19 cellular contexts compared by ENCODE assay signal in the genomic region with DNA sequence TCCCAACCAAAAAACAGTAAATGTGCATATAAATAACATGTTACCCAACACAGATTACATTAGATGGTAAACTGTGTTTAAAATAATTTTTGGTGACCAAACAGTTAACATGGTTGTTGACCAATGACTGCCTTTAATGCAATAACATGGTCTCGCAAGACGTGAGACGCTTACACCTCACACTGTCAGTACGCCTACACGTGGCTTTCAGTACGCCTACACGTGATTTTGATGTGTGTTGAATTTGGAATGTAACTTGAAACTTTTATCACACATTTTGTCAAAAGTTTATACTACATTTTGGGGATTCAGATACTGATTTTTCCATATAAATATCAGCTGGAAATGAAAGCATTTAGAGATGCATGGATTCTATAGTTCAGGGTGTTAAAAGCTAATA. TPM values are rescaled to one million over a fixed set of nuclear protein-coding genes. Genes with fewer than 3 reads are reported as not detected.
DNase-seq lines count a peak whose midpoint lies in the region; ATAC-seq, FAIRE-seq and TF ChIP-seq lines count a peak whose summit lies in the region.
"Had no signal": no experiment of that assay in that cellular context is flagged by ENCODE, and none has a peak within 500 bp of the region (broad histone marks: within the 10 kb centered on the region; RNA-seq: fewer than 3 reads in every experiment).

No MANE protein-coding gene starts in this region.

- no peaks in the 10 kb centered on the region; a peak in 1 of 3 replicates for H3K36me3 ChIP-seq in HEK293 (ENCODE audit: control insufficient read depth in 2 of 2, insufficient read depth in 1 of 2, low read length in 2 of 2)
- no peaks in the 10 kb centered on the region for H3K36me3 ChIP-seq in K562 (ENCODE audit: control insufficient read depth, insufficient read depth, low read length)
- H3K36me3 ChIP-seq: HAP-1 had no signal

- no peak overlapping the region for H3K27ac Mint-ChIP-seq in activated CD4-positive, alpha-beta memory T cell treated with anti-CD3 and anti-CD28 coated beads for 36 hours
- no peak overlapping the region for H3K27ac Mint-ChIP-seq in activated CD4-positive, alpha-beta memory T cell treated with anti-CD3 and anti-CD28 coated beads, Interleukin-2, amount 10 ng/mL, durations not matched to agents 7 days and 5 days
- H3K27ac Mint-ChIP-seq in activated T-cell treated with anti-CD3 and anti-CD28 coated beads, Interleukin-2, amount 50 U/mL, for 72 hours = no peak overlapping the region
- H3K27ac Mint-ChIP-seq: CD4-positive, alpha-beta memory T cell had no signal

- ATAC-seq in K562 = no peak
- ATAC-seq in HG03175 (IDR thresholded peaks at IDR 0.05; ENCODE audit: unreplicated experiment) = no peak
- no peak for ATAC-seq in activated T-cell treated with anti-CD3 and anti-CD28 coated beads, Interleukin-2, amount 50 U/mL, for 72 hours (replicated peaks in 1 of 2)

- H3K4me1 ChIP-seq in HEK293 (ENCODE audit: control insufficient read depth, insufficient read depth, low read length) (no peaks in the 10 kb centered on the region), K562 (replicated peaks in 1 of 2; ENCODE audit: control insufficient read depth in 2 of 2, insufficient read depth in 2 of 2, low read length in 2 of 2) (no peaks in the 10 kb centered on the region)
- H3K4me1 ChIP-seq: Caco-2, HAP-1 had no signal

- H3K9ac ChIP-seq in K562 (ENCODE audit: insufficient read depth in 1 of 2, low read depth in 2 of 2, low read length in 2 of 2) = no peak overlapping the region

- POLR2A ChIA-PET in activated CD4-positive, alpha-beta memory T cell treated with anti-CD3 and anti-CD28 coated beads for 36 hours (lab: Charles Lee) = no interaction called here
- POLR2A ChIA-PET in activated CD4-positive, alpha-beta memory T cell treated with anti-CD3 and anti-CD28 coated beads, Interleukin-2, amount 10 ng/mL, durations not matched to agents 7 days and 5 days (lab: Charles Lee) = no interaction called here
- POLR2A ChIA-PET in HEK293 (lab: Yijun Ruan, JAX) = no interaction called here
- POLR2A ChIA-PET in K562 (lab: Yijun Ruan, JAX) = no interaction called here

- H3K4me3 Mint-ChIP-seq in activated CD4-positive, alpha-beta memory T cell treated with anti-CD3 and anti-CD28 coated beads for 36 hours = no peak overlapping the region
- H3K4me3 Mint-ChIP-seq in activated CD4-positive, alpha-beta memory T cell treated with anti-CD3 and anti-CD28 coated beads, Interleukin-2, amount 10 ng/mL, durations not matched to agents 7 days and 5 days = no peak overlapping the region
- H3K4me3 Mint-ChIP-seq in activated T-cell treated with anti-CD3 and anti-CD28 coated beads, Interleukin-2, amount 50 U/mL, for 72 hours = no peak overlapping the region
- H3K4me3 Mint-ChIP-seq: CD4-positive, alpha-beta memory T cell had no signal

- no peak for TF ChIP-seq RAD21 in K562 (CRISPR knock-in tag; conservative IDR thresholded peaks at IDR 0.05 in 1 of 2, IDR thresholded peaks at IDR 0.05 in 1 of 2)

- TF ChIP-seq POLR2A in K562 (conservative IDR thresholded peaks at IDR 0.05) = no peak

- no peak overlapping the region for H3K4me3 ChIP-seq in HEK293 (ENCODE audit: low read depth, low read length)
- no peak overlapping the region for H3K4me3 ChIP-seq in K562
- H3K4me3 ChIP-seq: HAP-1 had no signal

- WGBS in K562 (ENCODE audit: insufficient coverage, low coverage, missing lambda C conversion rate) = 31% methylated on average over 7 of the region's 7 CpGs

- H3K9me3 ChIP-seq in HEK293 (ENCODE audit: control insufficient read depth, insufficient read depth, low read depth, low read length) = peaks cover 3% of the 10 kb centered on the region
- no peaks in the 10 kb centered on the region for H3K9me3 ChIP-seq in K562 (replicated peaks; ENCODE audit: control insufficient read depth, insufficient read depth, low read depth, low read length)
- H3K9me3 ChIP-seq: HAP-1 had no signal

- no peak overlapping the region for H3K4me2 ChIP-seq in K562 (ENCODE audit: insufficient read depth, low read length)

- DNase-seq in activated CD4-positive, alpha-beta memory T cell treated with anti-CD3 and anti-CD28 coated beads for 36 hours = peak; percentile 14
- DNase-seq in activated CD4-positive, alpha-beta memory T cell treated with anti-CD3 and anti-CD28 coated beads, Interleukin-2, amount 10 ng/mL, durations not matched to agents 7 days and 5 days = no peak
- peak; percentile 25 for DNase-seq in stimulated activated CD4-positive, alpha-beta T cell treated with anti-CD3 and anti-CD28 coated beads, Interleukin-15, amount 100 ng/mL, for 24 hours
- no peak for DNase-seq in stimulated activated CD4-positive, alpha-beta T cell treated with anti-CD3 and anti-CD28 coated beads, Interleukin-4, amount 100 ng/mL, for 24 hours
- no peak for DNase-seq in K562 (ENCODE audit: extremely low read depth in 1 of 4, low spot score in 3 of 4)
- DNase-seq in activated T-cell treated with anti-CD3 and anti-CD28 coated beads, Interleukin-2, amount 50 U/mL, for 72 hours = no peak
- DNase-seq: 8988T; C1 segment of cervical spinal cord; Caco-2; CD4-positive, alpha-beta memory T cell; DMS153; DND-41; GOT3 had no signal

- peaks cover 13% of the 10 kb centered on the region in 2 experiments; a peak in 3 of 5 replicates for H3K27me3 ChIP-seq in K562 (ENCODE audit: control insufficient read depth in 2 of 2, insufficient read depth in 2 of 2, low read length in 2 of 2)

- H3K27ac ChIP-seq in HEK293 (ENCODE audit: extremely low read depth, low read depth, low read length) (no peak overlapping the region), K562 (ENCODE audit: extremely low read depth, low read depth, low read length) (no peak overlapping the region)

- BruUV-seq in K562 (replicated peaks; lab: Mats Ljungman, UMichigan) = no TSS peak

- H3K4me1 Mint-ChIP-seq in activated CD4-positive, alpha-beta memory T cell treated with anti-CD3 and anti-CD28 coated beads for 36 hours (ENCODE audit: low read depth) = peaks cover 5% of the 10 kb centered on the region
- H3K4me1 Mint-ChIP-seq in activated CD4-positive, alpha-beta memory T cell treated with anti-CD3 and anti-CD28 coated beads, Interleukin-2, amount 10 ng/mL, durations not matched to agents 7 days and 5 days = no peaks in the 10 kb centered on the region
- no peaks in the 10 kb centered on the region for H3K4me1 Mint-ChIP-seq in activated T-cell treated with anti-CD3 and anti-CD28 coated beads, Interleukin-2, amount 50 U/mL, for 72 hours (ENCODE audit: low read depth)

- H4K20me1 ChIP-seq in K562 (replicated peaks; ENCODE audit: control insufficient read depth, insufficient read depth, low read length) = no peaks in the 10 kb centered on the region

- H3K9me1 ChIP-seq in K562 (ENCODE audit: control insufficient read depth, insufficient read depth, low read length) = no peaks in the 10 kb centered on the region

- no peaks in the 10 kb centered on the region for H3K79me2 ChIP-seq in K562 (ENCODE audit: control insufficient read depth, insufficient read depth, low read length)

- in situ Hi-C loops in K562 (cut with MboI) = no loop called here

- no peak overlapping the region for H2AFZ ChIP-seq in K562 (ENCODE audit: low read depth, low read length)

- TF ChIP-seq CTCF in HEK293 (tag by site-specific recombination; IDR thresholded peaks at IDR 0.05) = no peak
- TF ChIP-seq CTCF in K562 (IDR thresholded peaks at IDR 0.05 in 2 of 3, conservative IDR thresholded peaks at IDR 0.05 in 1 of 3; ENCODE audit: insufficient read depth in 2 of 3, low read depth in 1 of 3, low read length in 3 of 3) = no peak

- H3K9me3 Mint-ChIP-seq in activated CD4-positive, alpha-beta memory T cell treated with anti-CD3 and anti-CD28 coated beads for 36 hours = peaks cover 17% of the 10 kb centered on the region
- H3K9me3 Mint-ChIP-seq in activated CD4-positive, alpha-beta memory T cell treated with anti-CD3 and anti-CD28 coated beads, Interleukin-2, amount 10 ng/mL, durations not matched to agents 7 days and 5 days = peaks cover 13% of the 10 kb centered on the region
- peaks cover 6 to 11% of the 10 kb centered on the region in 2 donors for H3K9me3 Mint-ChIP-seq in activated T-cell treated with anti-CD3 and anti-CD28 coated beads, Interleukin-2, amount 50 U/mL, for 72 hours

- CTCF ChIA-PET in activated CD4-positive, alpha-beta memory T cell treated with anti-CD3 and anti-CD28 coated beads for 36 hours (lab: Charles Lee) = interaction anchor here (1.1 kb wide), 1 partner anchor 22 kb away, joined by 3 read pairs; no protein-coding TSS in a partner anchor
- CTCF ChIA-PET in activated CD4-positive, alpha-beta memory T cell treated with anti-CD3 and anti-CD28 coated beads, Interleukin-2, amount 10 ng/mL, durations not matched to agents 7 days and 5 days (lab: Charles Lee) = no interaction called here
- CTCF ChIA-PET in HEK293 (lab: Yijun Ruan, JAX) = no interaction called here
- CTCF ChIA-PET in K562 (lab: Yijun Ruan, JAX; ENCODE audit: low intra/inter-chr PET ratio) = no interaction called here

- TF ChIP-seq EP300 in K562 (IDR thresholded peaks at IDR 0.05; ENCODE audit: low read length) = no peak

- FAIRE-seq in K562 (lab: Jason Lieb, UNC) = peak; percentile 37
- FAIRE-seq: GM12892, H54 had no signal

- peaks cover 9% of the 10 kb centered on the region for H3K36me3 Mint-ChIP-seq in activated CD4-positive, alpha-beta memory T cell treated with anti-CD3 and anti-CD28 coated beads for 36 hours
- peaks cover 8% of the 10 kb centered on the region for H3K36me3 Mint-ChIP-seq in activated CD4-positive, alpha-beta memory T cell treated with anti-CD3 and anti-CD28 coated beads, Interleukin-2, amount 10 ng/mL, durations not matched to agents 7 days and 5 days (ENCODE audit: low read depth)
- peaks cover 10 to 13% of the 10 kb centered on the region in 2 donors for H3K36me3 Mint-ChIP-seq in activated T-cell treated with anti-CD3 and anti-CD28 coated beads, Interleukin-2, amount 50 U/mL, for 72 hours (ENCODE audit: insufficient read depth in 2 of 2)

- intact Hi-C loops in activated CD4-positive, alpha-beta memory T cell treated with anti-CD3 and anti-CD28 coated beads for 36 hours (cut with micrococcal nuclease) = no loop called here
- intact Hi-C loops in K562 (cut with micrococcal nuclease) = no loop called here

- no peaks in the 10 kb centered on the region for H3K27me3 Mint-ChIP-seq in activated CD4-positive, alpha-beta memory T cell treated with anti-CD3 and anti-CD28 coated beads for 36 hours
- no peaks in the 10 kb centered on the region for H3K27me3 Mint-ChIP-seq in activated CD4-positive, alpha-beta memory T cell treated with anti-CD3 and anti-CD28 coated beads, Interleukin-2, amount 10 ng/mL, durations not matched to agents 7 days and 5 days
- peaks cover 10% of the 10 kb centered on the region for H3K27me3 Mint-ChIP-seq in activated T-cell treated with anti-CD3 and anti-CD28 coated beads, Interleukin-2, amount 50 U/mL, for 72 hours (ENCODE audit: low read depth)

RNA-seq across cellular contexts. Expression of gene SLC7A9, which starts 32.0 kb away (rescaled TPM):
- under 1 TPM in 1 of 2 experiments, not detected in 1; 0.22 TPM for total RNA-seq in activated CD4-positive, alpha-beta memory T cell treated with anti-CD3 and anti-CD28 coated beads for 36 hours
- total RNA-seq in activated CD4-positive, alpha-beta memory T cell treated with anti-CD3 and anti-CD28 coated beads, Interleukin-2, amount 10 ng/mL, durations not matched to agents 7 days and 5 days = under 1 TPM; 0.20 to 0.30 TPM
- total RNA-seq in K562 (2011; cell fraction: chromatin; rRNA removed; ENCODE audit: low replicate concordance) = not detected in 2 replicates
- not detected in 2 replicates for total RNA-seq in K562 (2011; cell fraction: nucleolus; rRNA removed)
- total RNA-seq in K562 (2011; cell fraction: nucleoplasm; rRNA removed) = not detected in 2 replicates
- total RNA-seq in K562 (2014; rRNA removed) (not detected in 2 replicates), K562 (2014; rRNA removed; fragmentation: Illumina TruSeq; extraction: Trizol) (not detected in 2 replicates), K562 (2015; rRNA removed; fragmentation: Illumina TruSeq; extraction: Trizol) (not detected in 2 replicates), K562 (2021) (not detected in 2 replicates)
- polyA plus RNA-seq in K562 (2011; rRNA removed) (not detected in 2 replicates), K562 (2014; fragmentation: Illumina TruSeq; extraction: Trizol) (not detected in 2 replicates), K562 (2014; fragmentation: Nextera tagmentation; extraction: Ambion mirVana) (not detected), K562 (2014; rRNA removed) (not detected in 2 replicates)
- polyA plus RNA-seq in K562 (2011; cell fraction: cytosol; rRNA removed) = not detected in 2 replicates
- not detected in 2 replicates for polyA plus RNA-seq in K562 (2011; cell fraction: nucleus; rRNA removed)
- polyA plus RNA-seq in K562 (2012) = 0.06 TPM in 1 of 2 replicates, not detected in the other
- not detected in 2 replicates for polyA minus RNA-seq in K562 (2011; rRNA and poly(A)+ RNA removed)
- polyA minus RNA-seq in K562 (2011; cell fraction: cytosol; rRNA and poly(A)+ RNA removed) = not detected in 2 replicates
- polyA minus RNA-seq in K562 (2011; cell fraction: nucleus; rRNA and poly(A)+ RNA removed) = not detected in 2 replicates
- under 1 TPM in 1 of 2 donors, not detected in 1; 0.28 TPM for total RNA-seq in activated T-cell treated with anti-CD3 and anti-CD28 coated beads, Interleukin-2, amount 50 U/mL, for 72 hours
- polyA plus RNA-seq: BJ; CD4-positive, alpha-beta memory T cell had no signal

Comparison
In these comparisons a context has a peak if more than half of its experiments do, and no peak if none do; other contexts are left out.
1. DNase-seq: peak in activated CD4-positive, alpha-beta memory T cell treated with anti-CD3 and anti-CD28 coated beads for 36 hours (single experiment) and stimulated activated CD4-positive, alpha-beta T cell treated with anti-CD3 and anti-CD28 coated beads, Interleukin-15, amount 100 ng/mL, for 24 hours (single experiment); none in activated CD4-positive, alpha-beta memory T cell treated with anti-CD3 and anti-CD28 coated beads, Interleukin-2, amount 10 ng/mL, durations not matched to agents 7 days and 5 days (single experiment), stimulated activated CD4-positive, alpha-beta T cell treated with anti-CD3 and anti-CD28 coated beads, Interleukin-4, amount 100 ng/mL, for 24 hours (single experiment), K562 (0 of 4) and activated T-cell treated with anti-CD3 and anti-CD28 coated beads, Interleukin-2, amount 50 U/mL, for 72 hours (0 of 2).